23 cellular contexts compared by ENCODE assay signal in the genomic region with DNA sequence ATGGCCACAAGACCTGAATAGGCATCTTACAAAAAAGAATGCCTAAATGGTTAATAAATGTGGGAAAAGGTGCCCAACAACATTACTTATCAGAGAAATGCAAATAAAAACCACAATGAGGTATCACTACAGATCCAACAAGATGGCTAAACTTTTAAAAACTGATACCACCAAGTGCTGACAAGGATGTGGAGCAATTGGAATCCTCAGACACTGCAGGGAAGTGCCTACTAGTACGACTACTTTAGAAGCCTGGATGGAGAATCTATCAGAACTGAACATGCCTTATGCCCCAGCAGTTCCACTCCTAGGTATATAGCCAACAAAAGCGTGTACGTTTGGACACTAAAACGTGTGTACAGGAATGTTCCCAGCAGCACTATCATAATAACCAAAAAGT. TPM values are rescaled to one million over a fixed set of nuclear protein-coding genes. Genes with fewer than 3 reads are reported as not detected.
"Had no signal": no experiment of that assay in that cellular context is flagged by ENCODE, and none has a peak within 500 bp of the region (broad histone marks: within the 10 kb centered on the region; RNA-seq: fewer than 3 reads in every experiment).

No MANE protein-coding gene starts in this region.

- H3K4me1 ChIP-seq: colonic mucosa, left ventricle myocardium inferior, lower lobe of right lung, psoas muscle, sigmoid colon had no signal

- H2AFZ ChIP-seq: hepatocyte had no signal

- ATAC-seq: lower lobe of right lung, psoas muscle had no signal

- DNase-seq: colonic mucosa; dermis blood vessel endothelial cell; endodermal cell; foreskin melanocyte; head of caudate nucleus; left cardiac atrium; left ventricle myocardium inferior; lower lobe of right lung; mesenchymal stem cell; midbrain; nephron progenitor cell; psoas muscle; retina; sigmoid colon; stimulated activated CD4-positive, alpha-beta T cell treated with anti-CD3 and anti-CD28 coated beads, Interleukin-2, amount 100 ng/mL, for 24 hours; stimulated activated CD4-positive, alpha-beta T cell treated with anti-CD3 and anti-CD28 coated beads, Interleukin-4, amount 100 ng/mL, for 4 hours; stimulated activated naive CD4-positive, alpha-beta T cell treated with Interleukin-2 at 50 U/mL for 16 hours; trophoblast cell had no signal

- H3K27me3 ChIP-seq: colonic mucosa, hepatocyte, sigmoid colon had no signal

- H3K27ac Mint-ChIP-seq: endodermal cell, nephron progenitor cell had no signal

- H3K79me2 ChIP-seq: hepatocyte had no signal

- FAIRE-seq: endothelial cell of umbilical vein, kidney, urothelium cell line had no signal

- H3K4me3 Mint-ChIP-seq: endodermal cell, nephron progenitor cell had no signal

- H3K4me3 ChIP-seq: colonic mucosa, hepatocyte, left ventricle myocardium inferior, lower lobe of right lung, psoas muscle, sigmoid colon, skin epidermis had no signal

- H3K9me3 ChIP-seq: colonic mucosa, lower lobe of right lung, psoas muscle, sigmoid colon had no signal

- H3K27ac ChIP-seq: colonic mucosa, hepatocyte, left ventricle myocardium inferior, lower lobe of right lung, psoas muscle, sigmoid colon, skin epidermis had no signal

- H3K4me2 ChIP-seq: hepatocyte had no signal

- H3K36me3 ChIP-seq: colonic mucosa, left ventricle myocardium inferior, lower lobe of right lung, sigmoid colon had no signal

RNA-seq across cellular contexts. Expression of a gene that starts 19.9 kb away (rescaled TPM):
- total RNA-seq: endothelial cell of umbilical vein, hepatocyte had no signal
- polyA plus RNA-seq: hepatocyte had no signal
